ENCODE assay signal across 15 cellular contexts in the genomic region with DNA sequence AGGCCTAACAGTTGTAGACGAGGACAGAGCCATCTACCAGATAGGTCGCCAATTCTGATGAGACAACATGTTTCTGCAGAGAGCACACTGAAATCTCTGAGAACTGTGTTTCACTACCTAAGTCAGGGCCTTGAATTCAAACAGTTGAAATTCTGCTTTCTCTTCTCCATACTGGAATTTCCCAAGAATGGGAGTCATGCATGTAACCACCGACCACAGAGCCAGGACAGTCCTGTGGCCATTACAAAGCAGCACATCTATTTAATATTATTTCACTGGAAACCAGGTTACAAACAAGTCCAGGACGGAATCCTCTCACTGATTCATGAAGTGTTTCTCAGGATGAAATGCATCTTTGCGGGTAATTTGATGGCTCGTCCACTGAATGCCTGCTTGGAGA.
DNase-seq lines count a peak whose midpoint lies in the region; ATAC-seq and TF ChIP-seq lines count a peak whose summit lies in the region.
"Had no signal": no experiment of that assay in that cellular context is flagged by ENCODE, and none has a peak within 500 bp of the region (broad histone marks: within the 10 kb centered on the region; RNA-seq: fewer than 3 reads in every experiment).

No MANE protein-coding gene starts in this region.

- H3K27ac ChIP-seq in osteoblast (ENCODE audit: low read depth, low read length), result no peak overlapping the region

- H3K36me3 ChIP-seq in osteoblast (ENCODE audit: insufficient read depth, low read length), result no peaks in the 10 kb centered on the region

- no peaks in the 10 kb centered on the region for H3K79me2 ChIP-seq in osteoblast (ENCODE audit: insufficient read depth, low read length)

- ATAC-seq in GM19463 (IDR thresholded peaks at IDR 0.05; ENCODE audit: unreplicated experiment), result no peak
- ATAC-seq: GM23338 had no signal

- DNase-seq in Caki2 (ENCODE audit: low read depth), result peak; percentile 19
- DNase-seq in M059J (ENCODE audit: low read depth), result peak; percentile 38
- DNase-seq in choroid plexus epithelial cell (ENCODE audit: low read depth), result peak; percentile 9
- DNase-seq in osteoblast (ENCODE audit: insufficient read length, low spot score, missing footprints), result no peak
- no peak for DNase-seq in islet precursor cell
- DNase-seq in GM13976 (ENCODE audit: low spot score), result no peak
- DNase-seq: CD8-positive, alpha-beta memory T cell; KG1; NCI-H1417 treated with DMSO at 0.1 percent for 48 hours; NCI-H2029; NCI-H2171 treated with DMSO at 0.1 percent for 48 hours; NCI-H774; SHP77 had no signal

- no peak overlapping the region for H3K4me3 ChIP-seq in choroid plexus epithelial cell (ENCODE audit: low read depth, low read length)
- no peak overlapping the region for H3K4me3 ChIP-seq in osteoblast (ENCODE audit: insufficient read depth, low read length)
- H3K4me3 ChIP-seq: GM23338 had no signal

- H3K9me3 ChIP-seq in osteoblast (ENCODE audit: low read depth, low read length), result no peaks in the 10 kb centered on the region

- in situ Hi-C loops in Caki2 (cut with HindIII; ENCODE audit: low pct_unique_long_range_greater_than_20kb, low sequenced_read_pairs), result no loop called here
- in situ Hi-C loops in GM13976 (cut with MboI; ENCODE audit: low sequenced_read_pairs, unreplicated experiment), result no loop called here

- H3K4me2 ChIP-seq in osteoblast (ENCODE audit: insufficient read depth, low read length), result no peak overlapping the region
- H3K4me2 ChIP-seq: GM23338 had no signal

- TF ChIP-seq CTCF in choroid plexus epithelial cell (conservative IDR thresholded peaks at IDR 0.05; ENCODE audit: low read depth, low read length) (no peak), osteoblast (IDR thresholded peaks at IDR 0.05; ENCODE audit: extremely low read depth, low read depth, low read length) (no peak), GM13976 (IDR thresholded peaks at IDR 0.05; ENCODE audit: borderline replicate concordance, control extremely low read depth, extremely low read depth, insufficient read depth, missing control alignments) (no peak)

- no peaks in the 10 kb centered on the region for H3K27me3 ChIP-seq in osteoblast (ENCODE audit: insufficient read depth, low read length)

- peak overlapping the region; percentile 32 for H2AFZ ChIP-seq in osteoblast (ENCODE audit: low read length)
- H2AFZ ChIP-seq: GM23338 had no signal

- H3K4me1 ChIP-seq in osteoblast (ENCODE audit: insufficient read depth, low read length), result peaks cover 23% of the 10 kb centered on the region

- H4K20me1 ChIP-seq in osteoblast (ENCODE audit: insufficient read depth, low read length), result no peaks in the 10 kb centered on the region

Comparison
In these comparisons a context has a peak if more than half of its experiments do, and no peak if none do; other contexts are left out.
1. DNase-seq: peak in Caki2 (single experiment), M059J (single experiment) and choroid plexus epithelial cell (single experiment); none in osteoblast (single experiment), islet precursor cell (single experiment) and GM13976 (single experiment).